Comparison of ENCODE assay signal across 8 cellular contexts in the genomic region with DNA sequence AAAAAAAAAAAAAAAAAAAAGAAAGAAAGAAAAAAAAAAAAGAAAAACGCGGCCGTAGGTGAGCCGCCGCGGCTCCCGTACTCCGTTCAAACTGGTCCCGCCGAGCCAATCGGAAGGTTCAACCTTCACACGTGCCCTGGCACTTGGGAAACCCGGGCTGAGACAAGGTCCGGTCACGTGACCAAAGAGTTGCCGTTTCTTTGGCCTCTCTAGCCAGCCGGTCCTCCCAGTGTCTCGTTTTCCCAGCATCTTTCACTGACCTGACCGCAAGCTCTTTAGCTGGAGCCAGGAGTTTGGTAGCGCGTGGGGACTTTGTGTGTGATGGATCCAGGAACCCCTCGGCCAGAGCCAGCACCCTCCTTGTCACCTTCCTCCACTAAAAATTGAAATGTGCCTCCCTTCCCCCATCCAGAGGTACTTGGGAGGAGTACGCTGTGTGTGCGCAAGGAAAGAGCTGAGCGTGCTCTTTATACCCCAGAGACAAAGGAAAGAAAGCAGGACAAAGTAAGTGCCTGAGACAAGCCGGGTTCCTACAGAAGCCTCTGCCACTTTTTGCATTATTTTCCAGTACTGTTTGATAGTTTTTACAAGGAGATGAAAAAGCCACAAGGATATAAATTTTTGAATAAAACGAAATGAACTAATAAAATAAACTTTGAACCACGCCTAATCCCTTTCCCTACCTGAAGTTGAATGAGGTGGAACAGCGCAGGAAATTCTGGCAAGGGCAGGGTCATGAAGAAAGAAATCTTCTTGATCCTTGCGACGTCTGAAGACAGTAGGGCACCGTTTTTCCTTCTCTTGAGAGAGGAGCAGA. TPM values are rescaled to one million over a fixed set of nuclear protein-coding genes. Genes with fewer than 3 reads are reported as not detected.
DNase-seq lines count a peak whose midpoint lies in the region; ATAC-seq and TF ChIP-seq lines count a peak whose summit lies in the region.

No MANE protein-coding gene starts in this region.

- ATAC-seq in stimulated activated naive CD8-positive, alpha-beta T cell treated with anti-CD3 and anti-CD28 coated beads, Interleukin-15, Interleukin-2, amounts not matched to agents 100 U/mL and 50 U/mL, for 24 hours = peak; percentile 88

- H3K4me3 ChIP-seq in H7 (ENCODE audit: insufficient read depth, low read depth, low read length) (peak overlapping the region; percentile 49), fibroblast of the aortic adventitia (ENCODE audit: low read depth, low read length) (peak overlapping the region; percentile 84)

- H3K36me3 ChIP-seq in H7 (replicated peaks; ENCODE audit: control insufficient read depth, insufficient read depth, low read length) = peaks cover 9% of the 10 kb centered on the region

- TF ChIP-seq CTCF in fibroblast of the aortic adventitia (IDR thresholded peaks at IDR 0.05; ENCODE audit: insufficient read depth, low read length) (no peak), nephron (IDR thresholded peaks at IDR 0.05; ENCODE audit: unreplicated experiment in 3 of 3) (no peak)

- H3K27ac Mint-ChIP-seq in nephron = peak overlapping the region; percentile 96 to 100 (median 99)

- peak; percentile 100 for DNase-seq in Daoy (ENCODE audit: low read depth)
- DNase-seq in H7 = peak; percentile 97
- DNase-seq in M059J (ENCODE audit: low read depth) = peak; percentile 99
- peak; percentile 97 for DNase-seq in activated effector memory CD4-positive, alpha-beta T cell treated with anti-CD3 and anti-CD28 coated beads, Interleukin-2, amount 50 U/mL, for 16 hours
- DNase-seq in fibroblast of the aortic adventitia (ENCODE audit: low read depth) = peak; percentile 100
- peak; percentile 93 for DNase-seq in stimulated activated naive CD8-positive, alpha-beta T cell treated with anti-CD3 and anti-CD28 coated beads, Interleukin-15, Interleukin-2, amounts not matched to agents 100 U/mL and 50 U/mL, for 24 hours

- peak overlapping the region; percentile 92 to 95 (median 94) for H3K4me3 Mint-ChIP-seq in nephron

- no peaks in the 10 kb centered on the region for H3K27me3 ChIP-seq in H7 (ENCODE audit: control insufficient read depth, insufficient read depth, low read length)

- peaks cover 24% of the 10 kb centered on the region for H3K4me1 Mint-ChIP-seq in nephron

- no peaks in the 10 kb centered on the region for H3K27me3 Mint-ChIP-seq in nephron (ENCODE audit: low read depth)

- H3K36me3 Mint-ChIP-seq in nephron (ENCODE audit: low read depth) = peaks cover 21% of the 10 kb centered on the region

- peak; percentile 88 for TF ChIP-seq POLR2A in Raji (IDR thresholded peaks at IDR 0.05; ENCODE audit: insufficient read depth, low read depth, low read length)

- H3K9me3 Mint-ChIP-seq in nephron = no peaks in the 10 kb centered on the region

RNA-seq across cellular contexts. Expression of gene TNPO2, which starts 1.0 kb away (rescaled TPM):
- total RNA-seq in Daoy (2014; rRNA removed; shearing (Covaris generic)) = 18.2 and 24.0 TPM in 2 replicates
- total RNA-seq in H7 (2014; rRNA removed; shearing (Covaris generic)) = 34.1 and 48.9 TPM in 2 replicates
- 32.3 and 40.2 TPM in 2 replicates for total RNA-seq in M059J (2014; rRNA removed; shearing (Covaris generic))
- 39.4 and 57.3 TPM in 2 replicates for total RNA-seq in fibroblast of the aortic adventitia (ENCODE audit: low replicate concordance)

RNA-seq across cellular contexts. Expression of gene TRIR, which starts 11.7 kb away (rescaled TPM):
- total RNA-seq in Daoy (2014; rRNA removed; shearing (Covaris generic)) = 274 and 313 TPM in 2 replicates
- total RNA-seq in H7 (2014; rRNA removed; shearing (Covaris generic)) = 186 and 218 TPM in 2 replicates
- 272 and 329 TPM in 2 replicates for total RNA-seq in M059J (2014; rRNA removed; shearing (Covaris generic))
- 145 and 172 TPM in 2 replicates for total RNA-seq in fibroblast of the aortic adventitia (ENCODE audit: low replicate concordance)

RNA-seq across cellular contexts. Expression of gene GET3, which starts 14.5 kb away (rescaled TPM):
- 78.9 and 111 TPM in 2 replicates for total RNA-seq in Daoy (2014; rRNA removed; shearing (Covaris generic))
- 113 and 166 TPM in 2 replicates for total RNA-seq in H7 (2014; rRNA removed; shearing (Covaris generic))
- total RNA-seq in M059J (2014; rRNA removed; shearing (Covaris generic)) = 112 and 114 TPM in 2 replicates
- total RNA-seq in fibroblast of the aortic adventitia (ENCODE audit: low replicate concordance) = 61.2 and 84.5 TPM in 2 replicates

RNA-seq across cellular contexts. Expression of gene FBXW9, which starts 26.3 kb away (rescaled TPM):
- total RNA-seq in Daoy (2014; rRNA removed; shearing (Covaris generic)) = 14.2 and 14.6 TPM in 2 replicates
- 15.3 and 21.2 TPM in 2 replicates for total RNA-seq in H7 (2014; rRNA removed; shearing (Covaris generic))
- total RNA-seq in M059J (2014; rRNA removed; shearing (Covaris generic)) = 12.0 and 14.5 TPM in 2 replicates
- 7.2 and 8.9 TPM in 2 replicates for total RNA-seq in fibroblast of the aortic adventitia (ENCODE audit: low replicate concordance)

RNA-seq across cellular contexts. Expression of gene BEST2, which starts 28.8 kb away (rescaled TPM):
- total RNA-seq in Daoy (2014; rRNA removed; shearing (Covaris generic)) = not detected in 2 replicates
- 0.37 and 1.5 TPM in 2 replicates for total RNA-seq in H7 (2014; rRNA removed; shearing (Covaris generic))
- total RNA-seq in M059J (2014; rRNA removed; shearing (Covaris generic)) = not detected in 2 replicates
- total RNA-seq in fibroblast of the aortic adventitia (ENCODE audit: low replicate concordance) = not detected in 2 replicates

Comparison
In these comparisons a context has a peak if more than half of its experiments do, and no peak if none do; other contexts are left out.
1. Peak in every context shown above with its lines: DNase-seq, ATAC-seq and H3K4me3 ChIP-seq.